8 cellular contexts compared by ENCODE assay signal in the genomic region with DNA sequence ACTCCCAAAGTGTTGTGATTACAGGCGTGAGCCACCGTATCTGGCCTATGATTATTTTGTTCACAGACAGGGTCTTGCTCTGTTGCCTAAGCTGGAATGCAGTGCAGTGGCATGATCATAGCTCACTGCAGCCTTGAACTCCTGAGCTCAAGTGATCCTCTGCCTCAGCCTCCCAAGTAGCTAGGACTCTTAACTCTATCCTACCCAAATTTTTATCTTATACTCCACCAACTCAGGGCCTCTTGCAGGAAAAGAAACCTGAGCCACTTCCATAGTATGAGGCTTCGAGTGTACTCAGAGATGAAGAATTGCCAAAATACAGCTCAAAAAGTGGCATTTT. TPM values are rescaled to one million over a fixed set of nuclear protein-coding genes. Genes with fewer than 3 reads are reported as not detected.
DNase-seq lines count a peak whose midpoint lies in the region; ATAC-seq and TF ChIP-seq lines count a peak whose summit lies in the region.

No MANE protein-coding gene starts in this region.

- no peak for TF ChIP-seq EP300 in neural cell (conservative IDR thresholded peaks at IDR 0.05; ENCODE audit: poor library complexity, severe bottlenecking)

- no peaks in the 10 kb centered on the region for H3K27me3 ChIP-seq in MM.1S (replicated peaks; ENCODE audit: insufficient read depth, low read length)
- no peaks in the 10 kb centered on the region for H3K27me3 ChIP-seq in duodenal mucosa (ENCODE audit: control insufficient read depth in 1 of 2, insufficient read depth in 2 of 2, low read length in 2 of 2)
- no peaks in the 10 kb centered on the region for H3K27me3 ChIP-seq in neural cell (ENCODE audit: insufficient read depth, low read depth, low read length)

- H3K4me2 ChIP-seq in MM.1S (ENCODE audit: low read depth, low read length): peak overlapping the region; percentile 56
- peak overlapping the region; percentile 81 for H3K4me2 ChIP-seq in neural cell (ENCODE audit: low read length)

- TF ChIP-seq RAD21 in neural cell (conservative IDR thresholded peaks at IDR 0.05): no peak

- H3K9ac ChIP-seq in MM.1S (ENCODE audit: low read length) (peak overlapping the region; percentile 87; the same call in 1 of the 2 replicates), duodenal mucosa (ENCODE audit: low read depth in 1 of 2, low read length in 2 of 2) (peak overlapping the region; percentile 67 to 73), neural cell (ENCODE audit: low read length) (peak overlapping the region; percentile 94)

- H3K4me3 ChIP-seq in MM.1S (ENCODE audit: low read length) (peak overlapping the region; percentile 72), duodenal mucosa (ENCODE audit: low read depth in 1 of 2, low read length in 2 of 2) (peak overlapping the region; percentile 67 to 92), neural cell (ENCODE audit: low read length) (peak overlapping the region; percentile 90)

- no peaks in the 10 kb centered on the region for H3K9me2 ChIP-seq in MM.1S (replicated peaks; ENCODE audit: insufficient read depth, low read length)
- no peaks in the 10 kb centered on the region for H3K9me2 ChIP-seq in neural cell (ENCODE audit: insufficient read depth, low read length)

- H3F3A ChIP-seq in MM.1S (ENCODE audit: insufficient read depth, low read length) (no peaks in the 10 kb centered on the region), neural cell (ENCODE audit: insufficient read depth, low read length, poor library complexity, severe bottlenecking) (no peaks in the 10 kb centered on the region)

- ATAC-seq in HG02885 (IDR thresholded peaks at IDR 0.05; ENCODE audit: poor library complexity, unreplicated experiment) (no peak), HG03460 (IDR thresholded peaks at IDR 0.05; ENCODE audit: unreplicated experiment) (no peak)

- TF ChIP-seq CTCF in C4-2B (conservative IDR thresholded peaks at IDR 0.05): no peak
- no peak for TF ChIP-seq CTCF in MM.1S (IDR thresholded peaks at IDR 0.05; ENCODE audit: low read length)
- no peak for TF ChIP-seq CTCF in neural cell (IDR thresholded peaks at IDR 0.05; ENCODE audit: poor library complexity, severe bottlenecking)

- no peaks in the 10 kb centered on the region for H3K36me3 ChIP-seq in MM.1S (replicated peaks; ENCODE audit: insufficient read depth, low read length)
- peaks cover 18 to 41% of the 10 kb centered on the region in 2 donors for H3K36me3 ChIP-seq in duodenal mucosa (ENCODE audit: control insufficient read depth in 1 of 2, insufficient read depth in 2 of 2, low read length in 2 of 2)
- H3K36me3 ChIP-seq in neural cell (ENCODE audit: insufficient read depth, low read length): no peaks in the 10 kb centered on the region

- H3K9me3 ChIP-seq in MM.1S (replicated peaks; ENCODE audit: insufficient read depth, low read length): no peaks in the 10 kb centered on the region
- H3K9me3 ChIP-seq in duodenal mucosa (ENCODE audit: control insufficient read depth in 1 of 2, low read length in 2 of 2): no peaks in the 10 kb centered on the region
- H3K9me3 ChIP-seq in neural cell (ENCODE audit: low read length): no peaks in the 10 kb centered on the region

- peak overlapping the region; percentile 81 for H3K27ac ChIP-seq in C4-2B
- H3K27ac ChIP-seq in MM.1S (ENCODE audit: low read length): no peak overlapping the region
- H3K27ac ChIP-seq in duodenal mucosa (ENCODE audit: low read depth, low read length): no peak overlapping the region
- H3K27ac ChIP-seq in neural cell (ENCODE audit: low read length): peak overlapping the region; percentile 94

- H2AFZ ChIP-seq in MM.1S (ENCODE audit: low read length) (0 out of 2 replicates have a peak overlapping the region, but pooled peaks have one; percentile 39), neural cell (ENCODE audit: low read depth, low read length) (peak overlapping the region; percentile 74)

- H3K4me1 ChIP-seq in MM.1S (ENCODE audit: low read length) (no peaks in the 10 kb centered on the region), duodenal mucosa (ENCODE audit: control insufficient read depth in 1 of 2, insufficient read depth in 2 of 2, low read length in 2 of 2) (peaks cover 19 to 21% of the 10 kb centered on the region in 2 donors)

- H4K20me1 ChIP-seq in MM.1S (ENCODE audit: insufficient read depth, low read length) (no peaks in the 10 kb centered on the region), neural cell (ENCODE audit: insufficient read depth) (no peaks in the 10 kb centered on the region)

- H3K79me2 ChIP-seq in MM.1S (ENCODE audit: low read length): peaks cover 18% of the 10 kb centered on the region
- peaks cover 24% of the 10 kb centered on the region for H3K79me2 ChIP-seq in neural cell (replicated peaks; ENCODE audit: insufficient read depth, low read length)

- DNase-seq in MM.1S: no peak
- DNase-seq in stimulated activated naive CD4-positive, alpha-beta T cell (lab: John Stamatoyannopoulos, UW): no peak
- no peak for DNase-seq in SW480 (ENCODE audit: low spot score)

TF ChIP-seq in neural cell, 6 proteins besides CTCF, POLR2A, EP300 and RAD21:
- no peak for TF ChIP-seq EZH2 (IDR thresholded peaks at IDR 0.05; ENCODE audit: borderline replicate concordance, insufficient read depth, low read length, poor library complexity, severe bottlenecking)

RNA-seq across cellular contexts. Expression of gene MMAB, which starts 0.8 kb away (rescaled TPM):
- 43.2 and 52.6 TPM in 2 replicates for polyA plus RNA-seq in neural cell
- polyA minus RNA-seq in neural cell: 22.3 and 27.0 TPM in 2 replicates

RNA-seq across cellular contexts. Expression of gene MVK, which starts 1.1 kb away (rescaled TPM):
- polyA plus RNA-seq in neural cell: 45.7 and 65.5 TPM in 2 replicates
- 36.9 and 43.8 TPM in 2 replicates for polyA minus RNA-seq in neural cell

Comparison
In these comparisons a context has a peak if more than half of its experiments do, and no peak if none do; other contexts are left out.
1. H3K27ac ChIP-seq: peak in C4-2B (single experiment) and neural cell (single experiment); none in MM.1S (single experiment) and duodenal mucosa (single experiment).
2. Peak in every context shown above with its lines, with median percentiles within 50 percentile points of each other: H3K4me3 ChIP-seq and H3K9ac ChIP-seq.